Comparison of ENCODE assay signal across 1 cellular context in the genomic region with DNA sequence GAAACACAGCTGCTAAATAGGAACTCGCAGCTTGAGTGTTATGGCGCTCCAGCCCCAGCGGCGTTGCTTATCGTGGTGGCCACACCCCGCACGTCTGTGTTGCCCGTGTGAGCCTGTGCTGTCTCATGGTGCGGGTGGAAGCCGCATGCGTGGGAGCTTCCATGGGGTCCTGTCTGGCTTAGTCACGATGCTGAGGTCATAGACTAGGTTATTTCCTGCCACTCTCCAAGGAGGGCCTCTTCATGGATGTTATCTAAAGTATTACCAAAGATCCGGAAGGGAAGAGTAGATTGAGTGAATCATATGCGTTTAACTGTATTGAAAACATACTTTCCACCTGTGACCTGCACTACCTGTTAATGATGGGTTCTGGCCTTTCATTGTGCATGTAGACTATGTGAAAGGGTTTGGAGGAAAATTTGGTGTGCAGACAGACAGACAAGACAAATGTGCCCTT.
TF ChIP-seq lines count a peak whose summit lies in the region.

No MANE protein-coding gene starts in this region.

TF ChIP-seq in K562, 482 proteins besides CTCF, POLR2A, EP300 and RAD21 (continued from another document):
- no peak for TF ChIP-seq SMC3 (conservative IDR thresholded peaks at IDR 0.05; ENCODE audit: insufficient read depth, low read depth, low read length)
- no peak for TF ChIP-seq COPS2 (conservative IDR thresholded peaks at IDR 0.05)
- peak; percentile 96 for TF ChIP-seq MYC (IDR thresholded peaks at IDR 0.05; ENCODE audit: low read depth, low read length)
- TF ChIP-seq MYC (CRISPR knock-in tag; IDR thresholded peaks at IDR 0.05; ENCODE audit: borderline replicate concordance, low read depth) = no peak
- TF ChIP-seq, protein P1, sequence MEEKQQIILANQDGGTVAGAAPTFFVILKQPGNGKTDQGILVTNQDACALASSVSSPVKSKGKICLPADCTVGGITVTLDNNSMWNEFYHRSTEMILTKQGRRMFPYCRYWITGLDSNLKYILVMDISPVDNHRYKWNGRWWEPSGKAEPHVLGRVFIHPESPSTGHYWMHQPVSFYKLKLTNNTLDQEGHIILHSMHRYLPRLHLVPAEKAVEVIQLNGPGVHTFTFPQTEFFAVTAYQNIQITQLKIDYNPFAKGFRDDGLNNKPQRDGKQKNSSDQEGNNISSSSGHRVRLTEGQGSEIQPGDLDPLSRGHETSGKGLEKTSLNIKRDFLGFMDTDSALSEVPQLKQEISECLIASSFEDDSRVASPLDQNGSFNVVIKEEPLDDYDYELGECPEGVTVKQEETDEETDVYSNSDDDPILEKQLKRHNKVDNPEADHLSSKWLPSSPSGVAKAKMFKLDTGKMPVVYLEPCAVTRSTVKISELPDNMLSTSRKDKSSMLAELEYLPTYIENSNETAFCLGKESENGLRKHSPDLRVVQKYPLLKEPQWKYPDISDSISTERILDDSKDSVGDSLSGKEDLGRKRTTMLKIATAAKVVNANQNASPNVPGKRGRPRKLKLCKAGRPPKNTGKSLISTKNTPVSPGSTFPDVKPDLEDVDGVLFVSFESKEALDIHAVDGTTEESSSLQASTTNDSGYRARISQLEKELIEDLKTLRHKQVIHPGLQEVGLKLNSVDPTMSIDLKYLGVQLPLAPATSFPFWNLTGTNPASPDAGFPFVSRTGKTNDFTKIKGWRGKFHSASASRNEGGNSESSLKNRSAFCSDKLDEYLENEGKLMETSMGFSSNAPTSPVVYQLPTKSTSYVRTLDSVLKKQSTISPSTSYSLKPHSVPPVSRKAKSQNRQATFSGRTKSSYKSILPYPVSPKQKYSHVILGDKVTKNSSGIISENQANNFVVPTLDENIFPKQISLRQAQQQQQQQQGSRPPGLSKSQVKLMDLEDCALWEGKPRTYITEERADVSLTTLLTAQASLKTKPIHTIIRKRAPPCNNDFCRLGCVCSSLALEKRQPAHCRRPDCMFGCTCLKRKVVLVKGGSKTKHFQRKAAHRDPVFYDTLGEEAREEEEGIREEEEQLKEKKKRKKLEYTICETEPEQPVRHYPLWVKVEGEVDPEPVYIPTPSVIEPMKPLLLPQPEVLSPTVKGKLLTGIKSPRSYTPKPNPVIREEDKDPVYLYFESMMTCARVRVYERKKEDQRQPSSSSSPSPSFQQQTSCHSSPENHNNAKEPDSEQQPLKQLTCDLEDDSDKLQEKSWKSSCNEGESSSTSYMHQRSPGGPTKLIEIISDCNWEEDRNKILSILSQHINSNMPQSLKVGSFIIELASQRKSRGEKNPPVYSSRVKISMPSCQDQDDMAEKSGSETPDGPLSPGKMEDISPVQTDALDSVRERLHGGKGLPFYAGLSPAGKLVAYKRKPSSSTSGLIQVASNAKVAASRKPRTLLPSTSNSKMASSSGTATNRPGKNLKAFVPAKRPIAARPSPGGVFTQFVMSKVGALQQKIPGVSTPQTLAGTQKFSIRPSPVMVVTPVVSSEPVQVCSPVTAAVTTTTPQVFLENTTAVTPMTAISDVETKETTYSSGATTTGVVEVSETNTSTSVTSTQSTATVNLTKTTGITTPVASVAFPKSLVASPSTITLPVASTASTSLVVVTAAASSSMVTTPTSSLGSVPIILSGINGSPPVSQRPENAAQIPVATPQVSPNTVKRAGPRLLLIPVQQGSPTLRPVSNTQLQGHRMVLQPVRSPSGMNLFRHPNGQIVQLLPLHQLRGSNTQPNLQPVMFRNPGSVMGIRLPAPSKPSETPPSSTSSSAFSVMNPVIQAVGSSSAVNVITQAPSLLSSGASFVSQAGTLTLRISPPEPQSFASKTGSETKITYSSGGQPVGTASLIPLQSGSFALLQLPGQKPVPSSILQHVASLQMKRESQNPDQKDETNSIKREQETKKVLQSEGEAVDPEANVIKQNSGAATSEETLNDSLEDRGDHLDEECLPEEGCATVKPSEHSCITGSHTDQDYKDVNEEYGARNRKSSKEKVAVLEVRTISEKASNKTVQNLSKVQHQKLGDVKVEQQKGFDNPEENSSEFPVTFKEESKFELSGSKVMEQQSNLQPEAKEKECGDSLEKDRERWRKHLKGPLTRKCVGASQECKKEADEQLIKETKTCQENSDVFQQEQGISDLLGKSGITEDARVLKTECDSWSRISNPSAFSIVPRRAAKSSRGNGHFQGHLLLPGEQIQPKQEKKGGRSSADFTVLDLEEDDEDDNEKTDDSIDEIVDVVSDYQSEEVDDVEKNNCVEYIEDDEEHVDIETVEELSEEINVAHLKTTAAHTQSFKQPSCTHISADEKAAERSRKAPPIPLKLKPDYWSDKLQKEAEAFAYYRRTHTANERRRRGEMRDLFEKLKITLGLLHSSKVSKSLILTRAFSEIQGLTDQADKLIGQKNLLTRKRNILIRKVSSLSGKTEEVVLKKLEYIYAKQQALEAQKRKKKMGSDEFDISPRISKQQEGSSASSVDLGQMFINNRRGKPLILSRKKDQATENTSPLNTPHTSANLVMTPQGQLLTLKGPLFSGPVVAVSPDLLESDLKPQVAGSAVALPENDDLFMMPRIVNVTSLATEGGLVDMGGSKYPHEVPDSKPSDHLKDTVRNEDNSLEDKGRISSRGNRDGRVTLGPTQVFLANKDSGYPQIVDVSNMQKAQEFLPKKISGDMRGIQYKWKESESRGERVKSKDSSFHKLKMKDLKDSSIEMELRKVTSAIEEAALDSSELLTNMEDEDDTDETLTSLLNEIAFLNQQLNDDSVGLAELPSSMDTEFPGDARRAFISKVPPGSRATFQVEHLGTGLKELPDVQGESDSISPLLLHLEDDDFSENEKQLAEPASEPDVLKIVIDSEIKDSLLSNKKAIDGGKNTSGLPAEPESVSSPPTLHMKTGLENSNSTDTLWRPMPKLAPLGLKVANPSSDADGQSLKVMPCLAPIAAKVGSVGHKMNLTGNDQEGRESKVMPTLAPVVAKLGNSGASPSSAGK (IDR thresholded peaks at IDR 0.05) = peak; percentile 78; the same call in 1 of the 2 replicates
- TF ChIP-seq, protein P2, sequence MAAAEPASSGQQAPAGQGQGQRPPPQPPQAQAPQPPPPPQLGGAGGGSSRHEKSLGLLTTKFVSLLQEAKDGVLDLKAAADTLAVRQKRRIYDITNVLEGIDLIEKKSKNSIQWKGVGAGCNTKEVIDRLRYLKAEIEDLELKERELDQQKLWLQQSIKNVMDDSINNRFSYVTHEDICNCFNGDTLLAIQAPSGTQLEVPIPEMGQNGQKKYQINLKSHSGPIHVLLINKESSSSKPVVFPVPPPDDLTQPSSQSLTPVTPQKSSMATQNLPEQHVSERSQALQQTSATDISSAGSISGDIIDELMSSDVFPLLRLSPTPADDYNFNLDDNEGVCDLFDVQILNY (CRISPR knock-in tag; IDR thresholded peaks at IDR 0.05) = no peak
- TF ChIP-seq CC2D1A (IDR thresholded peaks at IDR 0.05) = peak; percentile 52; the same call in 1 of the 2 replicates
- TF ChIP-seq, protein P3, sequence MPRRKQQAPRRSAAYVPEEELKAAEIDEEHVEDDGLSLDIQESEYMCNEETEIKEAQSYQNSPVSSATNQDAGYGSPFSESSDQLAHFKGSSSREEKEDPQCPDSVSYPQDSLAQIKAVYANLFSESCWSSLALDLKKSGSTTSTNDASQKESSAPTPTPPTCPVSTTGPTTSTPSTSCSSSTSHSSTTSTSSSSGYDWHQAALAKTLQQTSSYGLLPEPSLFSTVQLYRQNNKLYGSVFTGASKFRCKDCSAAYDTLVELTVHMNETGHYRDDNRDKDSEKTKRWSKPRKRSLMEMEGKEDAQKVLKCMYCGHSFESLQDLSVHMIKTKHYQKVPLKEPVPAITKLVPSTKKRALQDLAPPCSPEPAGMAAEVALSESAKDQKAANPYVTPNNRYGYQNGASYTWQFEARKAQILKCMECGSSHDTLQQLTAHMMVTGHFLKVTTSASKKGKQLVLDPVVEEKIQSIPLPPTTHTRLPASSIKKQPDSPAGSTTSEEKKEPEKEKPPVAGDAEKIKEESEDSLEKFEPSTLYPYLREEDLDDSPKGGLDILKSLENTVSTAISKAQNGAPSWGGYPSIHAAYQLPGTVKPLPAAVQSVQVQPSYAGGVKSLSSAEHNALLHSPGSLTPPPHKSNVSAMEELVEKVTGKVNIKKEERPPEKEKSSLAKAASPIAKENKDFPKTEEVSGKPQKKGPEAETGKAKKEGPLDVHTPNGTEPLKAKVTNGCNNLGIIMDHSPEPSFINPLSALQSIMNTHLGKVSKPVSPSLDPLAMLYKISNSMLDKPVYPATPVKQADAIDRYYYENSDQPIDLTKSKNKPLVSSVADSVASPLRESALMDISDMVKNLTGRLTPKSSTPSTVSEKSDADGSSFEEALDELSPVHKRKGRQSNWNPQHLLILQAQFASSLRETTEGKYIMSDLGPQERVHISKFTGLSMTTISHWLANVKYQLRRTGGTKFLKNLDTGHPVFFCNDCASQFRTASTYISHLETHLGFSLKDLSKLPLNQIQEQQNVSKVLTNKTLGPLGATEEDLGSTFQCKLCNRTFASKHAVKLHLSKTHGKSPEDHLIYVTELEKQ (CRISPR knock-in tag; IDR thresholded peaks at IDR 0.05) = no peak
- peak; percentile 97 for TF ChIP-seq KLF1 (tag; IDR thresholded peaks at IDR 0.05)
- TF ChIP-seq RBM39 (optimal IDR thresholded peaks at IDR 0.05; ENCODE audit: low read depth, low read length) = no peak
- TF ChIP-seq PHB2 (IDR thresholded peaks at IDR 0.05; ENCODE audit: low read depth) = no peak
